ENCODE assay signal across 18 cellular contexts in genomic region chr14:89198544-89199329, GRCh38.
DNase-seq lines count a peak whose midpoint lies in the region; ATAC-seq and TF ChIP-seq lines count a peak whose summit lies in the region.
"Had no signal": no experiment of that assay in that cellular context is flagged by ENCODE, and none has a peak within 500 bp of the region (broad histone marks: within the 10 kb centered on the region; RNA-seq: fewer than 3 reads in every experiment).

No MANE protein-coding gene starts in this region.

- DNase-seq in natural killer cell, result no peak
- DNase-seq in natural killer cell treated with Interleukin-12 subunit alpha and Interleukin-12 subunit beta and Interleukin-15 and Interleukin-18, amount 100 ng/mL, for 72 hours (ENCODE audit: low spot score), result no peak
- no peak for DNase-seq in mucosa of descending colon
- no peak for DNase-seq in amygdala (lab: John Stamatoyannopoulos, UW)
- DNase-seq in vagina (ENCODE audit: extremely low spot score in 2 of 2), result no peak
- DNase-seq in GM19240 (ENCODE audit: insufficient read length, low spot score), result no peak
- DNase-seq: activated CD8-positive, alpha-beta memory T cell treated with anti-CD3 and anti-CD28 coated beads for 24 hours; AML-193; effector CD8-positive, alpha-beta T cell; NCI-H1694 treated with DMSO at 0.1 percent for 48 hours; stimulated activated CD4-positive, alpha-beta T cell treated with anti-CD3 and anti-CD28 coated beads, Interleukin-4, amount 100 ng/mL, for 4 hours; stimulated activated naive CD8-positive, alpha-beta T cell treated with anti-CD3 and anti-CD28 coated beads, Interleukin-15, Interleukin-2, amounts not matched to agents 100 U/mL and 50 U/mL, for 24 hours; T1000 had no signal

- H3K9me3 Mint-ChIP-seq in natural killer cell, result no peaks in the 10 kb centered on the region
- H3K9me3 Mint-ChIP-seq in natural killer cell treated with Interleukin-12 subunit alpha and Interleukin-12 subunit beta and Interleukin-15 and Interleukin-18, amount 100 ng/mL, for 72 hours, result no peaks in the 10 kb centered on the region
- H3K9me3 Mint-ChIP-seq in dendritic cell treated with granulocyte-macrophage colony-stimulating factor and Interleukin-4, amounts not matched to agents 40 ng/mL and 50 ng/mL, for 4 days, result peaks cover 9% of the 10 kb centered on the region

- no peaks in the 10 kb centered on the region for H3K36me3 Mint-ChIP-seq in natural killer cell
- H3K36me3 Mint-ChIP-seq in natural killer cell treated with Interleukin-12 subunit alpha and Interleukin-12 subunit beta and Interleukin-15 and Interleukin-18, amount 100 ng/mL, for 72 hours, result no peaks in the 10 kb centered on the region
- H3K36me3 Mint-ChIP-seq in dendritic cell treated with granulocyte-macrophage colony-stimulating factor and Interleukin-4, amounts not matched to agents 40 ng/mL and 50 ng/mL, for 4 days (ENCODE audit: low read depth), result peaks cover 45% of the 10 kb centered on the region

- no peaks in the 10 kb centered on the region for H3K4me1 ChIP-seq in mucosa of descending colon (ENCODE audit: low read depth)
- H3K4me1 ChIP-seq in vagina, result peaks cover 24% of the 10 kb centered on the region

- H3K27ac ChIP-seq in vagina, result no peak overlapping the region
- H3K27ac ChIP-seq: RWPE1 had no signal

- H3K36me3 ChIP-seq in mucosa of descending colon (ENCODE audit: low read depth) (no peaks in the 10 kb centered on the region), vagina (no peaks in the 10 kb centered on the region)

- peak overlapping the region; percentile 1 to 27 for H3K27ac Mint-ChIP-seq in natural killer cell
- peak overlapping the region in 1 of 2 donors; percentile 17 for H3K27ac Mint-ChIP-seq in natural killer cell treated with Interleukin-12 subunit alpha and Interleukin-12 subunit beta and Interleukin-15 and Interleukin-18, amount 100 ng/mL, for 72 hours
- H3K27ac Mint-ChIP-seq in dendritic cell treated with granulocyte-macrophage colony-stimulating factor and Interleukin-4, amounts not matched to agents 40 ng/mL and 50 ng/mL, for 4 days, result peak overlapping the region; percentile 60
- H3K27ac Mint-ChIP-seq: progenitor cell of endocrine pancreas had no signal

- H3K4me1 Mint-ChIP-seq in natural killer cell, result peaks cover 84 to 85% of the 10 kb centered on the region in 2 donors
- peaks cover 65 to 67% of the 10 kb centered on the region in 2 donors for H3K4me1 Mint-ChIP-seq in natural killer cell treated with Interleukin-12 subunit alpha and Interleukin-12 subunit beta and Interleukin-15 and Interleukin-18, amount 100 ng/mL, for 72 hours (ENCODE audit: low read depth in 2 of 2)
- peaks cover 56% of the 10 kb centered on the region for H3K4me1 Mint-ChIP-seq in dendritic cell treated with granulocyte-macrophage colony-stimulating factor and Interleukin-4, amounts not matched to agents 40 ng/mL and 50 ng/mL, for 4 days (ENCODE audit: low read depth)

- TF ChIP-seq POLR2A in vagina (IDR thresholded peaks at IDR 0.05), result no peak

- H3K9me3 ChIP-seq in mucosa of descending colon (no peaks in the 10 kb centered on the region), vagina (no peaks in the 10 kb centered on the region)

- no peak overlapping the region for H3K4me3 Mint-ChIP-seq in natural killer cell
- H3K4me3 Mint-ChIP-seq in natural killer cell treated with Interleukin-12 subunit alpha and Interleukin-12 subunit beta and Interleukin-15 and Interleukin-18, amount 100 ng/mL, for 72 hours, result no peak overlapping the region
- no peak overlapping the region for H3K4me3 Mint-ChIP-seq in dendritic cell treated with granulocyte-macrophage colony-stimulating factor and Interleukin-4, amounts not matched to agents 40 ng/mL and 50 ng/mL, for 4 days

- no peaks in the 10 kb centered on the region for H3K27me3 Mint-ChIP-seq in natural killer cell (ENCODE audit: low read depth in 2 of 2)
- no peaks in the 10 kb centered on the region for H3K27me3 Mint-ChIP-seq in natural killer cell treated with Interleukin-12 subunit alpha and Interleukin-12 subunit beta and Interleukin-15 and Interleukin-18, amount 100 ng/mL, for 72 hours
- H3K27me3 Mint-ChIP-seq in dendritic cell treated with granulocyte-macrophage colony-stimulating factor and Interleukin-4, amounts not matched to agents 40 ng/mL and 50 ng/mL, for 4 days, result no peaks in the 10 kb centered on the region

- intact Hi-C loops in natural killer cell (cut with micrococcal nuclease) (no loop called here), mucosa of descending colon (cut with DNase I, micrococcal nuclease) (no loop called here), vagina (cut with DNase I) (no loop called here)
- intact Hi-C loops in dendritic cell treated with granulocyte-macrophage colony-stimulating factor and Interleukin-4, amounts not matched to agents 40 ng/mL and 50 ng/mL, for 4 days (cut with micrococcal nuclease), result no loop called here

- TF ChIP-seq CTCF in natural killer cell (IDR thresholded peaks at IDR 0.05) (no peak), mucosa of descending colon (IDR thresholded peaks at IDR 0.05) (no peak), vagina (IDR thresholded peaks at IDR 0.05) (no peak)

- ATAC-seq in natural killer cell (peak in 1 of 3 donors; percentile 46), mucosa of descending colon (peak; percentile 10), GM21529 (IDR thresholded peaks at IDR 0.05; ENCODE audit: unreplicated experiment) (no peak)
- no peak for ATAC-seq in natural killer cell treated with Interleukin-12 subunit alpha and Interleukin-12 subunit beta and Interleukin-15 and Interleukin-18, amount 100 ng/mL, for 72 hours
- ATAC-seq: stimulated activated naive CD8-positive, alpha-beta T cell treated with anti-CD3 and anti-CD28 coated beads, Interleukin-15, Interleukin-2, amounts not matched to agents 100 U/mL and 50 U/mL, for 24 hours had no signal

- H3K4me3 ChIP-seq in mucosa of descending colon, result no peak overlapping the region
- H3K4me3 ChIP-seq in vagina, result no peak overlapping the region
- H3K4me3 ChIP-seq: lung had no signal

- no peaks in the 10 kb centered on the region for H3K27me3 ChIP-seq in vagina
